In genomic region chr21:41561701-41562100, GRCh38 we compare ENCODE assay signal across 23 cellular contexts. TPM values are rescaled to one million over a fixed set of nuclear protein-coding genes. Genes with fewer than 3 reads are reported as not detected.
A peak's percentile ranks its signal among the peaks of the same experiment; 100 is the strongest.
DNase-seq lines count a peak whose midpoint lies in the region; ATAC-seq, FAIRE-seq and TF ChIP-seq lines count a peak whose summit lies in the region.
"Had no signal": no experiment of that assay in that cellular context is flagged by ENCODE, and none has a peak within 500 bp of the region (broad histone marks: within the 10 kb centered on the region; RNA-seq: fewer than 3 reads in every experiment).

No MANE protein-coding gene starts in this region.

- H3K79me2 ChIP-seq in HepG2 (ENCODE audit: insufficient read depth, low read length), result no peaks in the 10 kb centered on the region

- TF ChIP-seq POLR2A in right lobe of liver (IDR thresholded peaks at IDR 0.05) (no peak), HepG2 (IDR thresholded peaks at IDR 0.05; ENCODE audit: insufficient read depth in 1 of 2, low read depth in 2 of 2, low read length in 2 of 2) (no peak), esophagus muscularis mucosa (IDR thresholded peaks at IDR 0.05; ENCODE audit: low read depth) (no peak)

- peaks cover 12% of the 10 kb centered on the region for H3K4me1 Mint-ChIP-seq in activated T-helper 1 cell treated with anti-CD3 and anti-CD28 coated beads, Interleukin-12 subunit alpha, Interleukin-12 subunit beta, Interleukin-2, Interleukin-4 antibody, amounts not matched to agents 30 ng/mL and 10 ng/mL and 1 ng/mL, durations not matched to agents 14 hours and 24 hours and 36 hours (ENCODE audit: low read depth)

- intact Hi-C loops in activated T-helper 1 cell treated with anti-CD3 and anti-CD28 coated beads, Interleukin-12 subunit alpha, Interleukin-12 subunit beta, Interleukin-2, Interleukin-4 antibody, amounts not matched to agents 30 ng/mL and 10 ng/mL and 1 ng/mL, durations not matched to agents 14 hours and 24 hours and 36 hours (cut with micrococcal nuclease), result no loop called here
- intact Hi-C loops in sciatic nerve (cut with DNase I) (no loop called here), right lobe of liver (cut with DNase I) (no loop called here), HepG2 (cut with micrococcal nuclease; ENCODE audit: unreplicated experiment) (no loop called here), esophagus muscularis mucosa (cut with DNase I) (no loop called here)

- peak overlapping the region; percentile 40 for H3K27ac Mint-ChIP-seq in activated T-helper 1 cell treated with anti-CD3 and anti-CD28 coated beads, Interleukin-12 subunit alpha, Interleukin-12 subunit beta, Interleukin-2, Interleukin-4 antibody, amounts not matched to agents 30 ng/mL and 10 ng/mL and 1 ng/mL, durations not matched to agents 14 hours and 24 hours and 36 hours
- H3K27ac Mint-ChIP-seq: CD4-positive, alpha-beta T cell; GM23338 had no signal

- peaks cover 16% of the 10 kb centered on the region for H3K27me3 Mint-ChIP-seq in activated T-helper 1 cell treated with anti-CD3 and anti-CD28 coated beads, Interleukin-12 subunit alpha, Interleukin-12 subunit beta, Interleukin-2, Interleukin-4 antibody, amounts not matched to agents 30 ng/mL and 10 ng/mL and 1 ng/mL, durations not matched to agents 14 hours and 24 hours and 36 hours (ENCODE audit: insufficient read depth)

- no peak for TF ChIP-seq RAD21 in HepG2 (CRISPR knock-in tag; IDR thresholded peaks at IDR 0.05)

- peaks cover 3% of the 10 kb centered on the region for H3K36me3 Mint-ChIP-seq in activated T-helper 1 cell treated with anti-CD3 and anti-CD28 coated beads, Interleukin-12 subunit alpha, Interleukin-12 subunit beta, Interleukin-2, Interleukin-4 antibody, amounts not matched to agents 30 ng/mL and 10 ng/mL and 1 ng/mL, durations not matched to agents 14 hours and 24 hours and 36 hours (ENCODE audit: low read depth)

- H3K4me3 ChIP-seq in right lobe of liver (no peak overlapping the region), HAP-1 (no peak overlapping the region), HepG2 (replicated peaks in 1 of 3; ENCODE audit: insufficient read depth in 1 of 3, low read depth in 2 of 3, low read length in 3 of 3) (no peak overlapping the region), esophagus muscularis mucosa (no peak overlapping the region)
- H3K4me3 ChIP-seq: BLaER1, GM12878, GM23338 had no signal

- H3K4me2 ChIP-seq in HepG2 (ENCODE audit: low read depth, low read length), result no peak overlapping the region
- H3K4me2 ChIP-seq: BLaER1, GM23338 had no signal

- H4K20me1 ChIP-seq in HepG2 (ENCODE audit: insufficient read depth, low read length), result no peaks in the 10 kb centered on the region
- H4K20me1 ChIP-seq: BLaER1 had no signal

- no peak overlapping the region for H3K9ac ChIP-seq in HepG2 (ENCODE audit: insufficient read depth, low read depth, low read length)
- H3K9ac ChIP-seq: BLaER1 had no signal

- peak overlapping the region in 1 of 3 donors; percentile 30 for H3K27ac ChIP-seq in right lobe of liver
- H3K27ac ChIP-seq in HepG2 (ENCODE audit: extremely low read length, insufficient read depth, low read length), result no peak overlapping the region
- H3K27ac ChIP-seq in esophagus muscularis mucosa (replicated peaks in 1 of 4), result no peak overlapping the region
- H3K27ac ChIP-seq: BLaER1, HL-60 had no signal

- no peak overlapping the region for H3K4me3 Mint-ChIP-seq in activated T-helper 1 cell treated with anti-CD3 and anti-CD28 coated beads, Interleukin-12 subunit alpha, Interleukin-12 subunit beta, Interleukin-2, Interleukin-4 antibody, amounts not matched to agents 30 ng/mL and 10 ng/mL and 1 ng/mL, durations not matched to agents 14 hours and 24 hours and 36 hours
- H3K4me3 Mint-ChIP-seq: CD4-positive, alpha-beta T cell; GM23338 had no signal

- in situ Hi-C loops in HAP-1 (cut with MboI; ENCODE audit: low sequenced_read_pairs) (no loop called here), HepG2 (cut with HindIII; ENCODE audit: extremely low pct_ligation_motif_present, low pct_unique_long_range_greater_than_20kb) (no loop called here)

- H3K27me3 ChIP-seq in right lobe of liver (no peaks in the 10 kb centered on the region), HAP-1 (ENCODE audit: low read depth) (no peaks in the 10 kb centered on the region), HepG2 (ENCODE audit: control insufficient read depth in 1 of 2, insufficient read depth in 2 of 2, low read length in 2 of 2) (peaks cover 0 to 10% of the 10 kb centered on the region in 2 experiments; a peak in 2 of 5 replicates), esophagus muscularis mucosa (peaks cover 0 to 43% (median 0%) of the 10 kb centered on the region in 4 donors)
- H3K27me3 ChIP-seq: BLaER1 had no signal

- H3K9me3 ChIP-seq in right lobe of liver (no peaks in the 10 kb centered on the region), HAP-1 (no peaks in the 10 kb centered on the region), HepG2 (ENCODE audit: low read length) (no peaks in the 10 kb centered on the region), esophagus muscularis mucosa (no peaks in the 10 kb centered on the region)
- H3K9me3 ChIP-seq: BLaER1 had no signal

- no peaks in the 10 kb centered on the region for H3K36me3 ChIP-seq in right lobe of liver
- no peaks in the 10 kb centered on the region for H3K36me3 ChIP-seq in HAP-1 (replicated peaks)
- no peaks in the 10 kb centered on the region for H3K36me3 ChIP-seq in HepG2 (replicated peaks in 1 of 2; ENCODE audit: control insufficient read depth in 1 of 2, insufficient read depth in 2 of 2, low read length in 2 of 2)
- no peaks in the 10 kb centered on the region for H3K36me3 ChIP-seq in esophagus muscularis mucosa
- H3K36me3 ChIP-seq: BLaER1 had no signal

- no peak overlapping the region for H2AFZ ChIP-seq in HepG2 (ENCODE audit: low read length)
- H2AFZ ChIP-seq: GM23338 had no signal

- FAIRE-seq in HepG2 (lab: Jason Lieb, UNC), result no peak
- FAIRE-seq: GM12878 had no signal

- H3K9me3 Mint-ChIP-seq in activated T-helper 1 cell treated with anti-CD3 and anti-CD28 coated beads, Interleukin-12 subunit alpha, Interleukin-12 subunit beta, Interleukin-2, Interleukin-4 antibody, amounts not matched to agents 30 ng/mL and 10 ng/mL and 1 ng/mL, durations not matched to agents 14 hours and 24 hours and 36 hours, result peaks cover 3% of the 10 kb centered on the region
- H3K9me3 Mint-ChIP-seq: CD4-positive, alpha-beta T cell; GM23338 had no signal

- no peak for DNase-seq in activated T-helper 1 cell treated with anti-CD3 and anti-CD28 coated beads, Interleukin-12 subunit alpha, Interleukin-12 subunit beta, Interleukin-2, Interleukin-4 antibody, amounts not matched to agents 30 ng/mL and 10 ng/mL and 1 ng/mL, durations not matched to agents 14 hours and 24 hours and 36 hours (ENCODE audit: low spot score)
- DNase-seq in left lobe of liver (ENCODE audit: low spot score), result no peak
- DNase-seq in sciatic nerve (ENCODE audit: low spot score), result no peak
- no peak for DNase-seq in right lobe of liver
- DNase-seq in HAP-1 (ENCODE audit: low spot score in 2 of 2), result no peak
- no peak for DNase-seq in HepG2 (ENCODE audit: low spot score)
- DNase-seq in esophagus muscularis mucosa (ENCODE audit: extremely low spot score), result no peak
- DNase-seq: CD4-positive, alpha-beta T cell; COR-L47; DMS79 treated with DMSO at 0.1 percent for 48 hours; KBM-7; NCI-H1105; NCI-H146; NCI-H2029; NCI-H2227 treated with DMSO at 0.1 percent for 48 hours; NCI-H510A; NCI-H748 treated with DMSO at 0.1 percent for 48 hours; NK-92 treated with Interleukin-12 subunit alpha and Interleukin-12 subunit beta, amount 100 ng/mL, for 24 hours had no signal

- WGBS in right lobe of liver (ENCODE audit: insufficient coverage, low coverage, low lambda C conversion rate, missing lambda C conversion rate), result 81% methylated on average over 3 of the region's 4 CpGs
- 38% methylated on average over 4 of the region's 4 CpGs for WGBS in HepG2 (ENCODE audit: low lambda C conversion rate)
- 78% methylated on average over 4 of the region's 4 CpGs for WGBS in esophagus muscularis mucosa

- no TSS peak for BruUV-seq in HepG2 (replicated peaks; lab: Mats Ljungman, UMichigan)

- H3K4me1 ChIP-seq in right lobe of liver, result peaks cover 0 to 14% (median 0%) of the 10 kb centered on the region in 4 donors
- no peaks in the 10 kb centered on the region for H3K4me1 ChIP-seq in HAP-1
- peaks cover 23% of the 10 kb centered on the region for H3K4me1 ChIP-seq in HepG2 (ENCODE audit: insufficient read depth, low read length)
- H3K4me1 ChIP-seq in esophagus muscularis mucosa, result no peaks in the 10 kb centered on the region
- H3K4me1 ChIP-seq: BLaER1 had no signal

- ATAC-seq in left lobe of liver (peak; percentile 19), sciatic nerve (peak; percentile 68), right lobe of liver (no peak), HepG2 (no peak)
- ATAC-seq: HCT116 had no signal

- TF ChIP-seq CTCF in right lobe of liver (IDR thresholded peaks at IDR 0.05), result no peak
- TF ChIP-seq CTCF in HepG2 (CRISPR knock-in tag; IDR thresholded peaks at IDR 0.05), result no peak
- TF ChIP-seq CTCF in esophagus muscularis mucosa (IDR thresholded peaks at IDR 0.05), result no peak

- CTCF ChIA-PET in HepG2 (lab: Yijun Ruan, JAX; ENCODE audit: low intra/inter-chr PET ratio, low total read pairs), result no interaction called here

- POLR2A ChIA-PET in HepG2 (lab: Yijun Ruan, JAX), result no interaction called here

- TF ChIP-seq EP300 in HepG2 (IDR thresholded peaks at IDR 0.05; ENCODE audit: low read depth in 2 of 2, low read length in 2 of 2) (no peak), HepG2 (CRISPR knock-in tag; IDR thresholded peaks at IDR 0.05; ENCODE audit: borderline replicate concordance) (no peak), esophagus muscularis mucosa (IDR thresholded peaks at IDR 0.05) (no peak)

RNA-seq across cellular contexts. Expression of gene TMPRSS2, which starts 53.7 kb away (rescaled TPM):
- not detected in 2 replicates for total RNA-seq in activated T-helper 1 cell treated with anti-CD3 and anti-CD28 coated beads, Interleukin-12 subunit alpha, Interleukin-12 subunit beta, Interleukin-2, Interleukin-4 antibody, amounts not matched to agents 30 ng/mL and 10 ng/mL and 1 ng/mL, durations not matched to agents 14 hours and 24 hours and 36 hours
- 21.5 TPM for total RNA-seq in left lobe of liver
- 0.49 TPM for total RNA-seq in sciatic nerve
- 10 to 100 TPM; 19.3 to 53.7 (median 20.8) TPM for total RNA-seq in right lobe of liver
- total RNA-seq in HepG2 (2016; rRNA removed; fragmentation: Illumina TruSeq; extraction: Trizol), result 0.86 and 1.8 TPM in 2 replicates
- total RNA-seq in HepG2 (2016; cell fraction: cytosol; rRNA removed; fragmentation: Illumina TruSeq; extraction: Trizol; ENCODE audit: low read depth), result 0.20 and 0.62 TPM in 2 replicates
- total RNA-seq in HepG2 (2016; cell fraction: insoluble cytoplasmic fraction; rRNA removed; fragmentation: Illumina TruSeq; extraction: Trizol), result 0.98 and 1.7 TPM in 2 replicates
- 0.93 and 0.96 TPM in 2 replicates for total RNA-seq in HepG2 (2016; cell fraction: membrane; rRNA removed; fragmentation: Illumina TruSeq; extraction: Trizol)
- 1.4 and 2.2 TPM in 2 replicates for total RNA-seq in HepG2 (2016; cell fraction: nucleus; rRNA removed; fragmentation: Illumina TruSeq; extraction: Trizol)
- 1.7 and 1.9 TPM in 2 replicates for polyA plus RNA-seq in HepG2 (2011; rRNA removed)
- polyA plus RNA-seq in HepG2 (2011; cell fraction: cytosol; rRNA removed), result 1.2 and 1.5 TPM in 2 replicates
- polyA plus RNA-seq in HepG2 (2011; cell fraction: nucleus; rRNA removed), result 1.3 TPM in 2 replicates
- polyA plus RNA-seq in HepG2 (2012), result 3.7 and 4.1 TPM in 2 replicates
- 0.32 and 0.38 TPM in 2 replicates for polyA plus RNA-seq in HepG2 (2016; cell fraction: cytosol; fragmentation: Illumina TruSeq; extraction: Trizol; ENCODE audit: low read depth)
- 0.76 and 0.89 TPM in 2 replicates for polyA plus RNA-seq in HepG2 (2016; cell fraction: insoluble cytoplasmic fraction; fragmentation: Illumina TruSeq; extraction: Trizol; ENCODE audit: low read depth)
- polyA plus RNA-seq in HepG2 (2016; cell fraction: membrane; fragmentation: Illumina TruSeq; extraction: Trizol; ENCODE audit: low read depth), result 0.26 and 0.73 TPM in 2 replicates
- 2.7 and 3.0 TPM in 2 replicates for polyA plus RNA-seq in HepG2 (2016; cell fraction: nucleus; fragmentation: Illumina TruSeq; extraction: Trizol; ENCODE audit: insufficient read depth, low read depth)
- polyA minus RNA-seq in HepG2 (2011; rRNA and poly(A)+ RNA removed; ENCODE audit: low replicate concordance), result 2.6 TPM in 1 of 2 replicates, not detected in the other
- 0.89 and 0.97 TPM in 2 replicates for polyA minus RNA-seq in HepG2 (2011; cell fraction: cytosol; rRNA and poly(A)+ RNA removed)
- polyA minus RNA-seq in HepG2 (2011; cell fraction: nucleus; rRNA and poly(A)+ RNA removed), result 1.2 and 2.0 TPM in 2 replicates
- total RNA-seq in esophagus muscularis mucosa, result under 1 TPM in 3 of 4 donors, not detected in 1; 0.13 to 0.86 (median 0.42) TPM
- total RNA-seq: CD4-positive, alpha-beta T cell had no signal

Comparison
In these comparisons a context has a peak if more than half of its experiments do, and no peak if none do; other contexts are left out.
1. ATAC-seq: peak in left lobe of liver (single experiment) and sciatic nerve (single experiment); none in right lobe of liver (0 of 4) and HepG2 (single experiment).